14 cellular contexts compared by ENCODE assay signal in the genomic region with DNA sequence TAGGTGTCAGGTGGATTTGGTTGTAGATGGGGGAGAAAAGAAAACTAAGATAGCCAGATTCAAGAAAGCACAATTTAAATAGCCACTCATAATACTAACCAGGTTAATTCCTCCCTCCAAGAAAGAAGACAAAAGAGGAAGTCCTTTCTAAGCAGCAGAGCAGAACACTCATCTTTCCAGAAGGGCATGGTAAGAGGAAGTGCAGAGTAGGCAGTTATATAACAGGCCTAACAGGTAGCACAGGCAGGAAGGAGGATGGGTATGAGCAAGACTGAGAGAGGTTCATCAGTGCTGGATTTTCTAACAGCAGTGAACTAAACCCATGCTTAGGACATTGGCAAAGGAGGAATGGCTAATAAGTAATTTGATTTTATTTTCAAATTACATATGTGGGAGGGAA.
DNase-seq lines count a peak whose midpoint lies in the region; ATAC-seq, FAIRE-seq and TF ChIP-seq lines count a peak whose summit lies in the region.
"Had no signal": no experiment of that assay in that cellular context is flagged by ENCODE, and none has a peak within 500 bp of the region (broad histone marks: within the 10 kb centered on the region; RNA-seq: fewer than 3 reads in every experiment).

No MANE protein-coding gene starts in this region.

- ATAC-seq in GM21360 (IDR thresholded peaks at IDR 0.05; ENCODE audit: unreplicated experiment): peak; percentile 90
- ATAC-seq in activated CD8-positive, alpha-beta T cell treated with anti-CD3 and anti-CD28 coated beads, Interleukin-2, amount 10 ng/mL, durations not matched to agents 7 days and 5 days: no peak
- no peak for ATAC-seq in HG03025 (IDR thresholded peaks at IDR 0.05; ENCODE audit: low FRiP score, unreplicated experiment)

- no peaks in the 10 kb centered on the region for H3K9me3 Mint-ChIP-seq in activated CD8-positive, alpha-beta T cell treated with anti-CD3 and anti-CD28 coated beads, Interleukin-2, amount 10 ng/mL, durations not matched to agents 7 days and 5 days (ENCODE audit: insufficient read depth)
- H3K9me3 Mint-ChIP-seq: dendritic cell treated with granulocyte-macrophage colony-stimulating factor and Interleukin-4, amounts not matched to agents 40 ng/mL and 50 ng/mL, for 4 days; nephron had no signal

- H3K27me3 Mint-ChIP-seq in activated CD8-positive, alpha-beta T cell treated with anti-CD3 and anti-CD28 coated beads, Interleukin-2, amount 10 ng/mL, durations not matched to agents 7 days and 5 days (ENCODE audit: low read depth): no peaks in the 10 kb centered on the region

- no peaks in the 10 kb centered on the region for H3K36me3 Mint-ChIP-seq in activated CD8-positive, alpha-beta T cell treated with anti-CD3 and anti-CD28 coated beads, Interleukin-2, amount 10 ng/mL, durations not matched to agents 7 days and 5 days (ENCODE audit: low read depth)

- H3K27me3 ChIP-seq in BLaER1 (no peaks in the 10 kb centered on the region), bronchial epithelial cell (ENCODE audit: control insufficient read depth, insufficient read depth, low read length) (no peaks in the 10 kb centered on the region), A673 (replicated peaks; ENCODE audit: insufficient read depth, low read depth, low read length, poor library complexity) (no peaks in the 10 kb centered on the region)
- H3K27me3 ChIP-seq: adrenal gland had no signal

- DNase-seq in MV-4-11 (lab: John Stamatoyannopoulos, UW) (peak; percentile 60), bronchial epithelial cell (ENCODE audit: low read depth) (peak; percentile 57), A673 (ENCODE audit: low spot score) (no peak), NCI-H2107 (lab: John Stamatoyannopoulos, UW) (no peak)
- DNase-seq in activated CD8-positive, alpha-beta T cell treated with anti-CD3 and anti-CD28 coated beads, Interleukin-2, amount 10 ng/mL, durations not matched to agents 7 days and 5 days: no peak
- DNase-seq: adrenal gland, foreskin melanocyte, kidney, NCI-H2171 treated with DMSO at 0.1 percent for 48 hours had no signal

- no TSS peak for BruUV-seq in A673 (replicated peaks; lab: Mats Ljungman, UMichigan)

- intact Hi-C loops in A673 (cut with micrococcal nuclease; ENCODE audit: unreplicated experiment): no loop called here

- H3K4me1 ChIP-seq in BLaER1 (peaks cover 7% of the 10 kb centered on the region), A673 (ENCODE audit: insufficient read depth, low read length, poor library complexity, severe bottlenecking) (no peaks in the 10 kb centered on the region)
- H3K4me1 ChIP-seq: adrenal gland had no signal

- CTCF ChIA-PET in activated CD8-positive, alpha-beta T cell treated with anti-CD3 and anti-CD28 coated beads, Interleukin-2, amount 10 ng/mL, durations not matched to agents 7 days and 5 days (lab: Charles Lee): no interaction called here
- CTCF ChIA-PET in A673 (lab: Charles Lee): no interaction called here

- TF ChIP-seq CTCF in bronchial epithelial cell (IDR thresholded peaks at IDR 0.05; ENCODE audit: insufficient read depth, low read length, severe bottlenecking) (no peak), A673 (conservative IDR thresholded peaks at IDR 0.05; ENCODE audit: low read depth, low read length) (no peak)

- no peaks in the 10 kb centered on the region for H3K4me1 Mint-ChIP-seq in activated CD8-positive, alpha-beta T cell treated with anti-CD3 and anti-CD28 coated beads, Interleukin-2, amount 10 ng/mL, durations not matched to agents 7 days and 5 days (ENCODE audit: low read depth)

- H3K9me3 ChIP-seq in BLaER1 (no peaks in the 10 kb centered on the region), A673 (ENCODE audit: low read depth, low read length, poor library complexity, severe bottlenecking) (no peaks in the 10 kb centered on the region)
- H3K9me3 ChIP-seq: adrenal gland had no signal

- H3K4me3 Mint-ChIP-seq in activated CD8-positive, alpha-beta T cell treated with anti-CD3 and anti-CD28 coated beads, Interleukin-2, amount 10 ng/mL, durations not matched to agents 7 days and 5 days: no peak overlapping the region
- H3K4me3 Mint-ChIP-seq: dendritic cell treated with granulocyte-macrophage colony-stimulating factor and Interleukin-4, amounts not matched to agents 40 ng/mL and 50 ng/mL, for 4 days; nephron had no signal

- no peak overlapping the region for H3K4me3 ChIP-seq in BLaER1
- H3K4me3 ChIP-seq in bronchial epithelial cell (ENCODE audit: low read depth, low read length): no peak overlapping the region
- H3K4me3 ChIP-seq in A673 (ENCODE audit: low read depth, low read length, poor library complexity, severe bottlenecking): no peak overlapping the region
- H3K4me3 ChIP-seq: adrenal gland had no signal

- H3K36me3 ChIP-seq in BLaER1: no peaks in the 10 kb centered on the region
- H3K36me3 ChIP-seq in bronchial epithelial cell (ENCODE audit: control insufficient read depth, insufficient read depth, low read length): no peaks in the 10 kb centered on the region
- no peaks in the 10 kb centered on the region for H3K36me3 ChIP-seq in A673 (ENCODE audit: insufficient read depth, low read length, poor library complexity, severe bottlenecking)
- H3K36me3 ChIP-seq: adrenal gland had no signal

- H3K27ac ChIP-seq in BLaER1 (no peak overlapping the region), A673 (ENCODE audit: low read depth, low read length, poor library complexity, severe bottlenecking) (no peak overlapping the region)
- H3K27ac ChIP-seq: adrenal gland had no signal

- peak; percentile 68 for FAIRE-seq in bronchial epithelial cell (lab: Jason Lieb, UNC)
- FAIRE-seq: kidney had no signal

- no peak overlapping the region for H3K27ac Mint-ChIP-seq in activated CD8-positive, alpha-beta T cell treated with anti-CD3 and anti-CD28 coated beads, Interleukin-2, amount 10 ng/mL, durations not matched to agents 7 days and 5 days
- H3K27ac Mint-ChIP-seq: dendritic cell treated with granulocyte-macrophage colony-stimulating factor and Interleukin-4, amounts not matched to agents 40 ng/mL and 50 ng/mL, for 4 days; nephron had no signal

- no peaks in the 10 kb centered on the region for H4K20me1 ChIP-seq in BLaER1

- no peak overlapping the region for H3K9ac ChIP-seq in BLaER1

- POLR2A ChIA-PET in activated CD8-positive, alpha-beta T cell treated with anti-CD3 and anti-CD28 coated beads, Interleukin-2, amount 10 ng/mL, durations not matched to agents 7 days and 5 days (lab: Charles Lee): no interaction called here
- POLR2A ChIA-PET in A673 (lab: Charles Lee; ENCODE audit: low non-redundant PET): no interaction called here

- H3K4me2 ChIP-seq in BLaER1: peak overlapping the region; percentile 21

Comparison
In these comparisons a context has a peak if more than half of its experiments do, and no peak if none do; other contexts are left out.
1. DNase-seq: peak in MV-4-11 (single experiment) and bronchial epithelial cell (single experiment); none in activated CD8-positive, alpha-beta T cell treated with anti-CD3 and anti-CD28 coated beads, Interleukin-2, amount 10 ng/mL, durations not matched to agents 7 days and 5 days (single experiment), A673 (single experiment) and NCI-H2107 (single experiment).